ENCODE assay signal across 1 cellular context in the genomic region with DNA sequence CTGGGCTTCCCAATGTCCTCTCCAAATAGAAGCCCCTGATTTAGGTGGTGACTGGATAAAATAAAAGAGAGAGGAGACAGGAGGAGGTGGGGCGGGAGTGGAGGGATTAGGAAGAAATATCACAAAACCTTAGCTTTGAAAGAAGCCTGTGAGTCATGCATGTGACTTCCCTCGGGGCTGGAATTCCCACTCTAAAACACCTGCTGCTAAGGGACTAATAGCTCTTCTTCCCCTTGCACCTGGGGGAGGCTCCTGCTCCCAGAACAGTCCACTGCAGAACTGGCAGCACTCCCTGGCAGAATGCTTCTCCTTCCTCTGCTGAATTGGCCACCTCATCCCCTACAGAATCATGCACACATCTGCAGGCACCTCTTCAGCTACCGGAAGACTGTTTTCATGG.
TF ChIP-seq lines count a peak whose summit lies in the region.

No MANE protein-coding gene starts in this region.

TF ChIP-seq in GM23338, 12 proteins besides CTCF, POLR2A, EP300 and RAD21 (continued from another document):
- TF ChIP-seq, protein P1, sequence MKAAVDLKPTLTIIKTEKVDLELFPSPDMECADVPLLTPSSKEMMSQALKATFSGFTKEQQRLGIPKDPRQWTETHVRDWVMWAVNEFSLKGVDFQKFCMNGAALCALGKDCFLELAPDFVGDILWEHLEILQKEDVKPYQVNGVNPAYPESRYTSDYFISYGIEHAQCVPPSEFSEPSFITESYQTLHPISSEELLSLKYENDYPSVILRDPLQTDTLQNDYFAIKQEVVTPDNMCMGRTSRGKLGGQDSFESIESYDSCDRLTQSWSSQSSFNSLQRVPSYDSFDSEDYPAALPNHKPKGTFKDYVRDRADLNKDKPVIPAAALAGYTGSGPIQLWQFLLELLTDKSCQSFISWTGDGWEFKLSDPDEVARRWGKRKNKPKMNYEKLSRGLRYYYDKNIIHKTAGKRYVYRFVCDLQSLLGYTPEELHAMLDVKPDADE (IDR thresholded peaks at IDR 0.05) = no peak
- TF ChIP-seq ZNF331 (CRISPR knock-in tag; IDR thresholded peaks at IDR 0.05; ENCODE audit: low read depth) (no peak), STAT1 (IDR thresholded peaks at IDR 0.05; ENCODE audit: unreplicated experiment) (no peak), EZH2phosphoT487 (IDR thresholded peaks at IDR 0.05; ENCODE audit: unreplicated experiment) (no peak), JUNB (IDR thresholded peaks at IDR 0.05; ENCODE audit: unreplicated experiment) (no peak), ZNF114 (CRISPR knock-in tag; IDR thresholded peaks at IDR 0.05) (no peak), POLR2AphosphoS5 (IDR thresholded peaks at IDR 0.05; ENCODE audit: low read depth) (no peak), CREB1 (CRISPR knock-in tag; IDR thresholded peaks at IDR 0.05; ENCODE audit: low read depth) (no peak), EZH2 (IDR thresholded peaks at IDR 0.05; ENCODE audit: low read depth, unreplicated experiment) (no peak)
- TF ChIP-seq, protein P2, sequence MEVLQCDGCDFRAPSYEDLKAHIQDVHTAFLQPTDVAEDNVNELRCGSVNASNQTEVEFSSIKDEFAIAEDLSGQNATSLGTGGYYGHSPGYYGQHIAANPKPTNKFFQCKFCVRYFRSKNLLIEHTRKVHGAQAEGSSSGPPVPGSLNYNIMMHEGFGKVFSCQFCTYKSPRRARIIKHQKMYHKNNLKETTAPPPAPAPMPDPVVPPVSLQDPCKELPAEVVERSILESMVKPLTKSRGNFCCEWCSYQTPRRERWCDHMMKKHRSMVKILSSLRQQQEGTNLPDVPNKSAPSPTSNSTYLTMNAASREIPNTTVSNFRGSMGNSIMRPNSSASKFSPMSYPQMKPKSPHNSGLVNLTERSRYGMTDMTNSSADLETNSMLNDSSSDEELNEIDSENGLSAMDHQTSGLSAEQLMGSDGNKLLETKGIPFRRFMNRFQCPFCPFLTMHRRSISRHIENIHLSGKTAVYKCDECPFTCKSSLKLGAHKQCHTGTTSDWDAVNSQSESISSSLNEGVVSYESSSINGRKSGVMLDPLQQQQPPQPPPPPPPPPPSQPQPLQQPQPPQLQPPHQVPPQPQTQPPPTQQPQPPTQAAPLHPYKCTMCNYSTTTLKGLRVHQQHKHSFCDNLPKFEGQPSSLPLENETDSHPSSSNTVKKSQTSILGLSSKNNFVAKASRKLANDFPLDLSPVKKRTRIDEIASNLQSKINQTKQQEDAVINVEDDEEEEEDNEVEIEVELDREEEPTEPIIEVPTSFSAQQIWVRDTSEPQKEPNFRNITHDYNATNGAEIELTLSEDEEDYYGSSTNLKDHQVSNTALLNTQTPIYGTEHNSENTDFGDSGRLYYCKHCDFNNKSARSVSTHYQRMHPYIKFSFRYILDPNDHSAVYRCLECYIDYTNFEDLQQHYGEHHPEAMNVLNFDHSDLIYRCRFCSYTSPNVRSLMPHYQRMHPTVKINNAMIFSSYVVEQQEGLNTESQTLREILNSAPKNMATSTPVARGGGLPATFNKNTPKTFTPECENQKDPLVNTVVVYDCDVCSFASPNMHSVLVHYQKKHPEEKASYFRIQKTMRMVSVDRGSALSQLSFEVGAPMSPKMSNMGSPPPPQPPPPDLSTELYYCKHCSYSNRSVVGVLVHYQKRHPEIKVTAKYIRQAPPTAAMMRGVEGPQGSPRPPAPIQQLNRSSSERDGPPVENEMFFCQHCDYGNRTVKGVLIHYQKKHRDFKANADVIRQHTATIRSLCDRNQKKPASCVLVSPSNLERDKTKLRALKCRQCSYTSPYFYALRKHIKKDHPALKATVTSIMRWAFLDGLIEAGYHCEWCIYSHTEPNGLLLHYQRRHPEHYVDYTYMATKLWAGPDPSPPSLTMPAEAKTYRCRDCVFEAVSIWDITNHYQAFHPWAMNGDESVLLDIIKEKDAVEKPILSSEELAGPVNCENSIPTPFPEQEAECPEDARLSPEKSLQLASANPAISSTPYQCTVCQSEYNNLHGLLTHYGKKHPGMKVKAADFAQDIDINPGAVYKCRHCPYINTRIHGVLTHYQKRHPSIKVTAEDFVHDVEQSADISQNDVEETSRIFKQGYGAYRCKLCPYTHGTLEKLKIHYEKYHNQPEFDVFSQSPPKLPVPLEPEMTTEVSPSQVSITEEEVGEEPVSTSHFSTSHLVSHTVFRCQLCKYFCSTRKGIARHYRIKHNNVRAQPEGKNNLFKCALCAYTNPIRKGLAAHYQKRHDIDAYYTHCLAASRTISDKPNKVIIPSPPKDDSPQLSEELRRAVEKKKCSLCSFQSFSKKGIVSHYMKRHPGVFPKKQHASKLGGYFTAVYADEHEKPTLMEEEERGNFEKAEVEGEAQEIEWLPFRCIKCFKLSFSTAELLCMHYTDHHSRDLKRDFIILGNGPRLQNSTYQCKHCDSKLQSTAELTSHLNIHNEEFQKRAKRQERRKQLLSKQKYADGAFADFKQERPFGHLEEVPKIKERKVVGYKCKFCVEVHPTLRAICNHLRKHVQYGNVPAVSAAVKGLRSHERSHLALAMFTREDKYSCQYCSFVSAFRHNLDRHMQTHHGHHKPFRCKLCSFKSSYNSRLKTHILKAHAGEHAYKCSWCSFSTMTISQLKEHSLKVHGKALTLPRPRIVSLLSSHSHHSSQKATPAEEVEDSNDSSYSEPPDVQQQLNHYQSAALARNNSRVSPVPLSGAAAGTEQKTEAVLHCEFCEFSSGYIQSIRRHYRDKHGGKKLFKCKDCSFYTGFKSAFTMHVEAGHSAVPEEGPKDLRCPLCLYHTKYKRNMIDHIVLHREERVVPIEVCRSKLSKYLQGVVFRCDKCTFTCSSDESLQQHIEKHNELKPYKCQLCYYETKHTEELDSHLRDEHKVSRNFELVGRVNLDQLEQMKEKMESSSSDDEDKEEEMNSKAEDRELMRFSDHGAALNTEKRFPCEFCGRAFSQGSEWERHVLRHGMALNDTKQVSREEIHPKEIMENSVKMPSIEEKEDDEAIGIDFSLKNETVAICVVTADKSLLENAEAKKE (CRISPR knock-in tag; IDR thresholded peaks at IDR 0.05) = no peak; the same call in 1 of the 2 replicates
- TF ChIP-seq, protein P3, sequence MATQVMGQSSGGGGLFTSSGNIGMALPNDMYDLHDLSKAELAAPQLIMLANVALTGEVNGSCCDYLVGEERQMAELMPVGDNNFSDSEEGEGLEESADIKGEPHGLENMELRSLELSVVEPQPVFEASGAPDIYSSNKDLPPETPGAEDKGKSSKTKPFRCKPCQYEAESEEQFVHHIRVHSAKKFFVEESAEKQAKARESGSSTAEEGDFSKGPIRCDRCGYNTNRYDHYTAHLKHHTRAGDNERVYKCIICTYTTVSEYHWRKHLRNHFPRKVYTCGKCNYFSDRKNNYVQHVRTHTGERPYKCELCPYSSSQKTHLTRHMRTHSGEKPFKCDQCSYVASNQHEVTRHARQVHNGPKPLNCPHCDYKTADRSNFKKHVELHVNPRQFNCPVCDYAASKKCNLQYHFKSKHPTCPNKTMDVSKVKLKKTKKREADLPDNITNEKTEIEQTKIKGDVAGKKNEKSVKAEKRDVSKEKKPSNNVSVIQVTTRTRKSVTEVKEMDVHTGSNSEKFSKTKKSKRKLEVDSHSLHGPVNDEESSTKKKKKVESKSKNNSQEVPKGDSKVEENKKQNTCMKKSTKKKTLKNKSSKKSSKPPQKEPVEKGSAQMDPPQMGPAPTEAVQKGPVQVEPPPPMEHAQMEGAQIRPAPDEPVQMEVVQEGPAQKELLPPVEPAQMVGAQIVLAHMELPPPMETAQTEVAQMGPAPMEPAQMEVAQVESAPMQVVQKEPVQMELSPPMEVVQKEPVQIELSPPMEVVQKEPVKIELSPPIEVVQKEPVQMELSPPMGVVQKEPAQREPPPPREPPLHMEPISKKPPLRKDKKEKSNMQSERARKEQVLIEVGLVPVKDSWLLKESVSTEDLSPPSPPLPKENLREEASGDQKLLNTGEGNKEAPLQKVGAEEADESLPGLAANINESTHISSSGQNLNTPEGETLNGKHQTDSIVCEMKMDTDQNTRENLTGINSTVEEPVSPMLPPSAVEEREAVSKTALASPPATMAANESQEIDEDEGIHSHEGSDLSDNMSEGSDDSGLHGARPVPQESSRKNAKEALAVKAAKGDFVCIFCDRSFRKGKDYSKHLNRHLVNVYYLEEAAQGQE (IDR thresholded peaks at IDR 0.05; ENCODE audit: unreplicated experiment) = no peak
